In genomic region chr1:197595244-197595904, GRCh38 we compare ENCODE assay signal across 26 cellular contexts.
A peak's percentile ranks its signal among the peaks of the same experiment; 100 is the strongest.
DNase-seq lines count a peak whose midpoint lies in the region; ATAC-seq, FAIRE-seq and TF ChIP-seq lines count a peak whose summit lies in the region.
"Had no signal": no experiment of that assay in that cellular context is flagged by ENCODE, and none has a peak within 500 bp of the region (broad histone marks: within the 10 kb centered on the region; RNA-seq: fewer than 3 reads in every experiment).

No MANE protein-coding gene starts in this region.

- FAIRE-seq in bronchial epithelial cell (lab: Jason Lieb, UNC), result no peak
- FAIRE-seq: keratinocyte had no signal

- ATAC-seq in HG03354 (IDR thresholded peaks at IDR 0.05; ENCODE audit: poor library complexity, severe bottlenecking, unreplicated experiment), result no peak
- no peak for ATAC-seq in GM21529 (IDR thresholded peaks at IDR 0.05; ENCODE audit: unreplicated experiment)
- ATAC-seq: activated naive CD8-positive, alpha-beta T cell treated with anti-CD3 and anti-CD28 coated beads, Interleukin-2, amount 50 U/mL, for 24 hours; effector memory CD8-positive, alpha-beta T cell; lower lobe of right lung; stimulated activated memory B cell treated with anti-CD40 and anti-IgM and Interleukin-4, amounts not matched to agents 10 μg/mL and 1 μg/mL and 100 μg/mL, for 72 hours had no signal

- no peaks in the 10 kb centered on the region for H3K9me3 ChIP-seq in KOPT-K1 (ENCODE audit: insufficient read depth, low read length, poor library complexity, severe bottlenecking)
- H3K9me3 ChIP-seq: colonic mucosa, esophagus squamous epithelium, lower lobe of right lung, neutrophil, suprapubic skin, vagina had no signal

- H3K36me3 ChIP-seq in KOPT-K1 (ENCODE audit: insufficient read depth, low read length) (peaks cover 22% of the 10 kb centered on the region), bronchial epithelial cell (ENCODE audit: control insufficient read depth, insufficient read depth, low read length) (no peaks in the 10 kb centered on the region)
- H3K36me3 ChIP-seq: brain microvascular endothelial cell, colonic mucosa, lower lobe of right lung had no signal

- TF ChIP-seq CTCF in bronchial epithelial cell (IDR thresholded peaks at IDR 0.05; ENCODE audit: insufficient read depth, low read length, severe bottlenecking), result no peak

- H3K4me3 ChIP-seq in bronchial epithelial cell (ENCODE audit: low read depth, low read length), result no peak overlapping the region
- H3K4me3 ChIP-seq: colonic mucosa, esophagus squamous epithelium, lower lobe of right lung, suprapubic skin, vagina had no signal

- H3K27ac ChIP-seq in KOPT-K1 (ENCODE audit: low read depth, low read length, poor library complexity, severe bottlenecking), result peak overlapping the region; percentile 58
- H3K27ac ChIP-seq: brain microvascular endothelial cell, colonic mucosa, esophagus squamous epithelium, lower lobe of right lung, neutrophil, suprapubic skin, vagina had no signal

- DNase-seq in G401 (ENCODE audit: low spot score), result peak; percentile 84
- DNase-seq in NCI-H524 treated with DMSO at 0.1 percent for 48 hours (lab: John Stamatoyannopoulos, UW), result peak; percentile 9
- peak; percentile 4 for DNase-seq in bronchial epithelial cell (ENCODE audit: low read depth)
- no peak for DNase-seq in foreskin melanocyte
- DNase-seq: activated CD4-positive, alpha-beta T cell treated with anti-CD3 and anti-CD28 coated beads, Interleukin-2, amount 50 U/mL, for 48 hours; activated CD4-positive, CD25-positive, alpha-beta regulatory T cell; activated effector memory CD4-positive, alpha-beta T cell treated with anti-CD3 and anti-CD28 coated beads, Interleukin-2, amount 50 U/mL, for 16 hours; activated naive CD8-positive, alpha-beta T cell treated with anti-CD3 and anti-CD28 coated beads, Interleukin-2, amount 50 U/mL, for 24 hours; brain microvascular endothelial cell; colonic mucosa; DMS153; effector memory CD8-positive, alpha-beta T cell; esophagus squamous epithelium; GDM1; lower lobe of right lung; NCI-H1092 treated with DMSO at 0.1 percent for 48 hours; NCI-H2227 treated with DMSO at 0.1 percent for 48 hours; T1000 had no signal

- in situ Hi-C loops in G401 (cut with HindIII; ENCODE audit: low sequenced_read_pairs), result no loop called here

- no peaks in the 10 kb centered on the region for H3K27me3 ChIP-seq in bronchial epithelial cell (ENCODE audit: control insufficient read depth, insufficient read depth, low read length)
- H3K27me3 ChIP-seq: brain microvascular endothelial cell, colonic mucosa, esophagus squamous epithelium, neutrophil, suprapubic skin, vagina had no signal
